3 cellular contexts compared by ENCODE assay signal in genomic region chr6:20652276-20652675, GRCh38.
TF ChIP-seq lines count a peak whose summit lies in the region.

No MANE protein-coding gene starts in this region.

TF ChIP-seq in SK-N-SH, 30 proteins besides CTCF, POLR2A, EP300 and RAD21 (continued from another document):
- TF ChIP-seq FOSL2 (IDR thresholded peaks at IDR 0.05; ENCODE audit: borderline replicate concordance, low read depth): no peak

TF ChIP-seq in SK-N-SH treated with all-trans-retinoic acid at 6 μM for 48 hours, 23 proteins besides CTCF, POLR2A, EP300 and RAD21 (continued from another document):
- no peak for TF ChIP-seq POU6F1 (CRISPR knock-in tag; IDR thresholded peaks at IDR 0.05; ENCODE audit: borderline replicate concordance, low read depth)
- no peak for TF ChIP-seq RARB (CRISPR knock-in tag; IDR thresholded peaks at IDR 0.05)
- no peak for TF ChIP-seq ZNF8 (CRISPR knock-in tag; IDR thresholded peaks at IDR 0.05)
- no peak for TF ChIP-seq ZFP30 (CRISPR knock-in tag; IDR thresholded peaks at IDR 0.05)

TF ChIP-seq in WTC11, 78 proteins besides CTCF, POLR2A, EP300 and RAD21 (continued from another document):
- TF ChIP-seq USF1 (CRISPR knock-in tag; IDR thresholded peaks at IDR 0.05) (no peak), NFATC4 (CRISPR knock-in tag; IDR thresholded peaks at IDR 0.05) (no peak), ATF2 (CRISPR knock-in tag; IDR thresholded peaks at IDR 0.05; ENCODE audit: borderline replicate concordance, low read depth) (no peak), PREB (CRISPR knock-in tag; IDR thresholded peaks at IDR 0.05; ENCODE audit: borderline replicate concordance) (no peak), SMAD3 (CRISPR knock-in tag; IDR thresholded peaks at IDR 0.05; ENCODE audit: borderline replicate concordance) (no peak), GTF2I (CRISPR knock-in tag; conservative IDR thresholded peaks at IDR 0.05) (no peak), NFYB (CRISPR knock-in tag; conservative IDR thresholded peaks at IDR 0.05; ENCODE audit: low read depth) (no peak), TCF7 (CRISPR knock-in tag; IDR thresholded peaks at IDR 0.05; ENCODE audit: low read depth) (no peak), TP53 (CRISPR knock-in tag; IDR thresholded peaks at IDR 0.05) (no peak)
- TF ChIP-seq, protein P1, sequence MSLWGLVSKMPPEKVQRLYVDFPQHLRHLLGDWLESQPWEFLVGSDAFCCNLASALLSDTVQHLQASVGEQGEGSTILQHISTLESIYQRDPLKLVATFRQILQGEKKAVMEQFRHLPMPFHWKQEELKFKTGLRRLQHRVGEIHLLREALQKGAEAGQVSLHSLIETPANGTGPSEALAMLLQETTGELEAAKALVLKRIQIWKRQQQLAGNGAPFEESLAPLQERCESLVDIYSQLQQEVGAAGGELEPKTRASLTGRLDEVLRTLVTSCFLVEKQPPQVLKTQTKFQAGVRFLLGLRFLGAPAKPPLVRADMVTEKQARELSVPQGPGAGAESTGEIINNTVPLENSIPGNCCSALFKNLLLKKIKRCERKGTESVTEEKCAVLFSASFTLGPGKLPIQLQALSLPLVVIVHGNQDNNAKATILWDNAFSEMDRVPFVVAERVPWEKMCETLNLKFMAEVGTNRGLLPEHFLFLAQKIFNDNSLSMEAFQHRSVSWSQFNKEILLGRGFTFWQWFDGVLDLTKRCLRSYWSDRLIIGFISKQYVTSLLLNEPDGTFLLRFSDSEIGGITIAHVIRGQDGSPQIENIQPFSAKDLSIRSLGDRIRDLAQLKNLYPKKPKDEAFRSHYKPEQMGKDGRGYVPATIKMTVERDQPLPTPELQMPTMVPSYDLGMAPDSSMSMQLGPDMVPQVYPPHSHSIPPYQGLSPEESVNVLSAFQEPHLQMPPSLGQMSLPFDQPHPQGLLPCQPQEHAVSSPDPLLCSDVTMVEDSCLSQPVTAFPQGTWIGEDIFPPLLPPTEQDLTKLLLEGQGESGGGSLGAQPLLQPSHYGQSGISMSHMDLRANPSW (CRISPR knock-in tag; conservative IDR thresholded peaks at IDR 0.05; ENCODE audit: low read depth): no peak
- TF ChIP-seq, protein P2, sequence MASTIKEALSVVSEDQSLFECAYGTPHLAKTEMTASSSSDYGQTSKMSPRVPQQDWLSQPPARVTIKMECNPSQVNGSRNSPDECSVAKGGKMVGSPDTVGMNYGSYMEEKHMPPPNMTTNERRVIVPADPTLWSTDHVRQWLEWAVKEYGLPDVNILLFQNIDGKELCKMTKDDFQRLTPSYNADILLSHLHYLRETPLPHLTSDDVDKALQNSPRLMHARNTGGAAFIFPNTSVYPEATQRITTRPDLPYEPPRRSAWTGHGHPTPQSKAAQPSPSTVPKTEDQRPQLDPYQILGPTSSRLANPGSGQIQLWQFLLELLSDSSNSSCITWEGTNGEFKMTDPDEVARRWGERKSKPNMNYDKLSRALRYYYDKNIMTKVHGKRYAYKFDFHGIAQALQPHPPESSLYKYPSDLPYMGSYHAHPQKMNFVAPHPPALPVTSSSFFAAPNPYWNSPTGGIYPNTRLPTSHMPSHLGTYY (CRISPR knock-in tag; IDR thresholded peaks at IDR 0.05): no peak
